In genomic region chr2:195411219-195411687, GRCh38 we compare ENCODE assay signal across 1 cellular context.
TF ChIP-seq lines count a peak whose summit lies in the region.

No MANE protein-coding gene starts in this region.

TF ChIP-seq in IMR-90, 13 proteins besides CTCF, POLR2A, EP300 and RAD21 (continued from another document):
- TF ChIP-seq FOS (IDR thresholded peaks at IDR 0.05; ENCODE audit: low read depth, low read length) = peak; percentile 31; the same call in 1 of the 2 replicates
TF ChIP-seq in IMR-90: peak in this region for 1.
